14 cellular contexts compared by ENCODE assay signal in the genomic region with DNA sequence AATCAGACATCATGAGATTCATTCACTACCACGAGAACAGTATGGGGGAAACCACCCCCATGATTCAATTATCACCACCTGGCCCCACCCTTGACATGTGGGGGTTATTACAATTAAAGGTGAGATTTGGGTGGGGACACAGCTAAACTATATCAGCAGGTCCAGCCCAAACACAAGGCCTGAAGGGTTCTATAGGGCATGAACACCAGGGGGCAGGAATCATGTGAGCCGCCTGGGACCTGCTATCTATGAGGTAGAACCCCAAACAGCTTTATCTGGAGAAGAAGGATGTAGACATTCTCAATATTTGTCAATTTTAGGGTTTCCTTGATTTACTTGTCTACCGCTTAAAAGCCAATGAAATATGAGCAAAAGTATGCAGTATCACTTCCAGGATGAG.
"Had no signal": no experiment of that assay in that cellular context is flagged by ENCODE, and none has a peak within 500 bp of the region (broad histone marks: within the 10 kb centered on the region; RNA-seq: fewer than 3 reads in every experiment).

No MANE protein-coding gene starts in this region.

- H3K4me1 Mint-ChIP-seq: activated naive CD4-positive, alpha-beta T cell treated with anti-CD3 and anti-CD28 coated beads, Interleukin-2, amount 10 ng/mL, durations not matched to agents 7 days and 5 days; naive thymus-derived CD8-positive, alpha-beta T cell had no signal

- H3K4me3 ChIP-seq: ascending aorta, dorsolateral prefrontal cortex, esophagus muscularis mucosa, hepatocyte, left ventricle myocardium inferior, stomach, testis, upper lobe of right lung had no signal

- H3K4me2 ChIP-seq: hepatocyte had no signal

- H3K9me3 ChIP-seq: ascending aorta, esophagus muscularis mucosa, left ventricle myocardium inferior, stomach, testis, upper lobe of right lung had no signal

- H2AFZ ChIP-seq: hepatocyte had no signal

- H3K27me3 Mint-ChIP-seq: activated naive CD4-positive, alpha-beta T cell treated with anti-CD3 and anti-CD28 coated beads, Interleukin-2, amount 10 ng/mL, durations not matched to agents 7 days and 5 days; naive thymus-derived CD8-positive, alpha-beta T cell had no signal

- H3K36me3 Mint-ChIP-seq: activated naive CD4-positive, alpha-beta T cell treated with anti-CD3 and anti-CD28 coated beads, Interleukin-2, amount 10 ng/mL, durations not matched to agents 7 days and 5 days; naive thymus-derived CD8-positive, alpha-beta T cell had no signal

- H3K27me3 ChIP-seq: ascending aorta, dorsolateral prefrontal cortex, esophagus muscularis mucosa, hepatocyte, stomach, testis, upper lobe of right lung had no signal

- ATAC-seq: naive thymus-derived CD8-positive, alpha-beta T cell; upper lobe of right lung had no signal

- H3K27ac Mint-ChIP-seq: activated naive CD4-positive, alpha-beta T cell treated with anti-CD3 and anti-CD28 coated beads, Interleukin-2, amount 10 ng/mL, durations not matched to agents 7 days and 5 days; activated T-helper 2 cell treated with anti-CD3 and anti-CD28 coated beads, Interferon-gamma antibody, Interleukin-2, Interleukin-4, amounts not matched to agents 10 μg/mL and 5 μg/mL and 100 μg/mL, durations not matched to agents 14 hours and 24 hours and 36 hours; naive thymus-derived CD8-positive, alpha-beta T cell had no signal

- DNase-seq: activated CD4-positive, alpha-beta T cell treated with anti-CD3 and anti-CD28 coated beads, Interleukin-2, amount 50 U/mL, for 4 hours; activated CD4-positive, CD25-positive, alpha-beta regulatory T cell treated with anti-CD3 and anti-CD28 coated beads, Interleukin-2, amount 50 U/mL, for 72 hours; activated naive CD4-positive, alpha-beta T cell treated with anti-CD3 and anti-CD28 coated beads, Interleukin-2, amount 10 ng/mL, durations not matched to agents 7 days and 5 days; dorsolateral prefrontal cortex; left ventricle myocardium inferior; naive thymus-derived CD8-positive, alpha-beta T cell; stimulated activated CD4-positive, alpha-beta T cell treated with anti-CD3 and anti-CD28 coated beads, Interleukin-1b, Interleukin-23, amount 100 ng/mL, for 48 hours; stomach; testis; upper lobe of right lung had no signal

- H3K4me3 Mint-ChIP-seq: activated naive CD4-positive, alpha-beta T cell treated with anti-CD3 and anti-CD28 coated beads, Interleukin-2, amount 10 ng/mL, durations not matched to agents 7 days and 5 days; naive thymus-derived CD8-positive, alpha-beta T cell had no signal

- H3K4me1 ChIP-seq: ascending aorta, esophagus muscularis mucosa, left ventricle myocardium inferior, stomach, testis, upper lobe of right lung had no signal

- H3K36me3 ChIP-seq: ascending aorta, esophagus muscularis mucosa, left ventricle myocardium inferior, stomach, upper lobe of right lung had no signal

- H3K79me2 ChIP-seq: hepatocyte had no signal

- H3K27ac ChIP-seq: ascending aorta, dorsolateral prefrontal cortex, esophagus muscularis mucosa, hepatocyte, left ventricle myocardium inferior, stomach, testis, upper lobe of right lung had no signal
